9 cellular contexts compared by ENCODE assay signal in genomic region chr12:7994731-7995205, GRCh38. TPM values are rescaled to one million over a fixed set of nuclear protein-coding genes. Genes with fewer than 3 reads are reported as not detected.
DNase-seq lines count a peak whose midpoint lies in the region; ATAC-seq and TF ChIP-seq lines count a peak whose summit lies in the region.
"Had no signal": no experiment of that assay in that cellular context is flagged by ENCODE, and none has a peak within 500 bp of the region (broad histone marks: within the 10 kb centered on the region; RNA-seq: fewer than 3 reads in every experiment).

No MANE protein-coding gene starts in this region.

- in situ Hi-C loops in transverse colon (cut with MboI; ENCODE audit: low pct_ligation_motif_present in 1 of 4, low pct_unique_long_range_greater_than_20kb in 1 of 4, low sequenced_read_pairs in 3 of 4), result loop anchor here in 3 of 4 donors (5.0 to 10.0 kb wide), 3 partner anchors 60 to 137 kb away; partner anchors contain the start of gene SLC2A3 (in 2 of the 3)

- POLR2A ChIA-PET in PC-9 (lab: Charles Lee; ENCODE audit: unreplicated experiment), result interaction anchor here (0.5 to 0.7 kb wide), 5 partner anchors 19 to 68 kb away, joined by 3 to 7 read pairs (median 7); no protein-coding TSS in a partner anchor

- H3K4me1 ChIP-seq in PC-9 (replicated peaks; ENCODE audit: insufficient read depth), result peaks cover 41% of the 10 kb centered on the region
- H3K4me1 ChIP-seq in foreskin keratinocyte, result peaks cover 3% of the 10 kb centered on the region
- H3K4me1 ChIP-seq in transverse colon, result peaks cover 0 to 3% (median 0%) of the 10 kb centered on the region in 4 donors

- H3K9me3 Mint-ChIP-seq in activated CD8-positive, alpha-beta memory T cell treated with anti-CD3 and anti-CD28 coated beads, Interleukin-2, amount 10 ng/mL, durations not matched to agents 7 days and 5 days (ENCODE audit: low read depth), result peaks cover 2% of the 10 kb centered on the region
- H3K9me3 Mint-ChIP-seq in glutamatergic neuron (ENCODE audit: unreplicated experiment), result peaks cover 10% of the 10 kb centered on the region

- no peak for DNase-seq in activated CD8-positive, alpha-beta memory T cell treated with anti-CD3 and anti-CD28 coated beads, Interleukin-2, amount 10 ng/mL, durations not matched to agents 7 days and 5 days
- DNase-seq in activated CD8-positive, alpha-beta memory T cell treated with anti-CD3 and anti-CD28 coated beads for 24 hours, result no peak
- DNase-seq in PC-9 (peak; percentile 71 to 97), foreskin keratinocyte (peak; percentile 75 to 89), transverse colon (no peak), glutamatergic neuron (no peak), mucosa of gallbladder (ENCODE audit: low spot score) (no peak)

- H2AFZ ChIP-seq in PC-9, result no peak overlapping the region

- H3K79me2 ChIP-seq in PC-9 (ENCODE audit: low read depth), result no peaks in the 10 kb centered on the region

- ATAC-seq in activated CD8-positive, alpha-beta memory T cell treated with anti-CD3 and anti-CD28 coated beads, Interleukin-2, amount 10 ng/mL, durations not matched to agents 7 days and 5 days, result no peak
- ATAC-seq in foreskin keratinocyte (peak; percentile 86), HG02884 (IDR thresholded peaks at IDR 0.05; ENCODE audit: unreplicated experiment) (no peak)

- H3K27me3 ChIP-seq in PC-9 (ENCODE audit: insufficient read depth, low read depth) (no peaks in the 10 kb centered on the region), foreskin keratinocyte (no peaks in the 10 kb centered on the region), transverse colon (no peaks in the 10 kb centered on the region)

- H3K4me3 Mint-ChIP-seq in activated CD8-positive, alpha-beta memory T cell treated with anti-CD3 and anti-CD28 coated beads, Interleukin-2, amount 10 ng/mL, durations not matched to agents 7 days and 5 days, result no peak overlapping the region
- H3K4me3 Mint-ChIP-seq in glutamatergic neuron (ENCODE audit: unreplicated experiment), result no peak overlapping the region
- H3K4me3 Mint-ChIP-seq: CD4-positive, CD25-positive, alpha-beta regulatory T cell had no signal

- H3K27ac ChIP-seq in PC-9, result peak overlapping the region; percentile 72
- peak overlapping the region; percentile 28 for H3K27ac ChIP-seq in foreskin keratinocyte
- H3K27ac ChIP-seq in transverse colon, result peak overlapping the region; percentile 21 to 60 (median 56)

- H3K36me3 ChIP-seq in PC-9 (ENCODE audit: low read depth) (no peaks in the 10 kb centered on the region), transverse colon (no peaks in the 10 kb centered on the region)

- H3K27ac Mint-ChIP-seq in activated CD8-positive, alpha-beta memory T cell treated with anti-CD3 and anti-CD28 coated beads, Interleukin-2, amount 10 ng/mL, durations not matched to agents 7 days and 5 days, result peak overlapping the region; percentile 55
- no peak overlapping the region for H3K27ac Mint-ChIP-seq in glutamatergic neuron (ENCODE audit: unreplicated experiment)

- CTCF ChIA-PET in activated CD8-positive, alpha-beta memory T cell treated with anti-CD3 and anti-CD28 coated beads, Interleukin-2, amount 10 ng/mL, durations not matched to agents 7 days and 5 days (lab: Charles Lee), result interaction anchor here (1.0 to 5.2 kb wide), 14 partner anchors 11 to 243 kb away, joined by 3 to 78 read pairs (median 6); partner anchors contain the start of gene SLC2A3
- CTCF ChIA-PET in PC-9 (lab: Charles Lee), result interaction anchor here (0.8 to 2.5 kb wide), 6 partner anchors 24 to 135 kb away, joined by 3 to 19 read pairs (median 4); no protein-coding TSS in a partner anchor

- 0 out of 2 replicates have a peak, but pooled peaks cover 5% of the 10 kb centered on the region for H3K9me3 ChIP-seq in PC-9 (ENCODE audit: insufficient read depth, low read depth)
- H3K9me3 ChIP-seq in transverse colon, result no peaks in the 10 kb centered on the region

- TF ChIP-seq EP300 in transverse colon (IDR thresholded peaks at IDR 0.05; ENCODE audit: low read depth), result no peak

- peak overlapping the region; percentile 18; the same call in 1 of the 2 replicates for H3K4me3 ChIP-seq in PC-9
- H3K4me3 ChIP-seq in transverse colon, result no peak overlapping the region

- H3K27me3 Mint-ChIP-seq in activated CD8-positive, alpha-beta memory T cell treated with anti-CD3 and anti-CD28 coated beads, Interleukin-2, amount 10 ng/mL, durations not matched to agents 7 days and 5 days, result no peaks in the 10 kb centered on the region
- H3K27me3 Mint-ChIP-seq in glutamatergic neuron (ENCODE audit: unreplicated experiment), result no peaks in the 10 kb centered on the region
- H3K27me3 Mint-ChIP-seq: CD4-positive, CD25-positive, alpha-beta regulatory T cell had no signal

- peaks cover 38% of the 10 kb centered on the region for H3F3A ChIP-seq in PC-9 (ENCODE audit: insufficient read depth, low read depth)

- peaks cover 7% of the 10 kb centered on the region for H3K36me3 Mint-ChIP-seq in activated CD8-positive, alpha-beta memory T cell treated with anti-CD3 and anti-CD28 coated beads, Interleukin-2, amount 10 ng/mL, durations not matched to agents 7 days and 5 days
- H3K36me3 Mint-ChIP-seq in glutamatergic neuron (ENCODE audit: unreplicated experiment), result peaks cover 13% of the 10 kb centered on the region
- H3K36me3 Mint-ChIP-seq: CD4-positive, CD25-positive, alpha-beta regulatory T cell had no signal

- H3K4me2 ChIP-seq in PC-9, result peak overlapping the region; percentile 57

- peaks cover 27% of the 10 kb centered on the region for H3K4me1 Mint-ChIP-seq in activated CD8-positive, alpha-beta memory T cell treated with anti-CD3 and anti-CD28 coated beads, Interleukin-2, amount 10 ng/mL, durations not matched to agents 7 days and 5 days
- H3K4me1 Mint-ChIP-seq in glutamatergic neuron (ENCODE audit: low read depth, unreplicated experiment), result no peaks in the 10 kb centered on the region

- no peaks in the 10 kb centered on the region for H4K20me1 ChIP-seq in PC-9 (ENCODE audit: insufficient read depth)

- no peak for TF ChIP-seq POLR2A in transverse colon (IDR thresholded peaks at IDR 0.05)

- H3K9me2 ChIP-seq in PC-9 (ENCODE audit: insufficient read depth), result no peaks in the 10 kb centered on the region

- WGBS in transverse colon (ENCODE audit: low coverage in 1 of 2), 2 donors, result 66 to 78% methylated on average over 1 to 7 of the region's 7 CpGs

- intact Hi-C loops in PC-9 (cut with micrococcal nuclease; ENCODE audit: unreplicated experiment) (loop anchor here (1.0 to 5.0 kb wide), 6 partner anchors 24 to 317 kb away; no protein-coding TSS in a partner anchor), transverse colon (cut with DNase I; ENCODE audit: low total_unique reads) (loop anchor here (5.0 kb wide), 1 partner anchor 132 kb away; no protein-coding TSS in a partner anchor)

- no peak for TF ChIP-seq CTCF in PC-9 (conservative IDR thresholded peaks at IDR 0.05)
- TF ChIP-seq CTCF in foreskin keratinocyte (conservative IDR thresholded peaks at IDR 0.05), result no peak
- no peak for TF ChIP-seq CTCF in transverse colon (IDR thresholded peaks at IDR 0.05)
- no peak for TF ChIP-seq CTCF in glutamatergic neuron (IDR thresholded peaks at IDR 0.05; ENCODE audit: partially characterized antibody, unreplicated experiment)

- no TSS peak for BruUV-seq in PC-9 (replicated peaks; lab: Mats Ljungman, UMichigan)

RNA-seq across cellular contexts. Expression of gene FOXJ2, which starts 37.7 kb away (rescaled TPM):
- total RNA-seq in activated CD8-positive, alpha-beta memory T cell treated with anti-CD3 and anti-CD28 coated beads, Interleukin-2, amount 10 ng/mL, durations not matched to agents 7 days and 5 days, result 10 to 100 TPM; 17.9 to 18.1 TPM
- total RNA-seq in PC-9 (2021) (28.2 and 30.3 TPM in 2 replicates), foreskin keratinocyte (9.7 and 10.0 TPM in 2 replicates), transverse colon (10 to 100 TPM; 11.6 to 15.7 (median 12.5) TPM), glutamatergic neuron (ENCODE audit: unreplicated experiment) (8.3 TPM), mucosa of gallbladder (23.7 TPM)
- polyA plus RNA-seq in foreskin keratinocyte, result 3.9 and 4.9 TPM in 2 replicates

RNA-seq across cellular contexts. Expression of gene SLC2A3, which starts 58.8 kb away (rescaled TPM):
- total RNA-seq in activated CD8-positive, alpha-beta memory T cell treated with anti-CD3 and anti-CD28 coated beads, Interleukin-2, amount 10 ng/mL, durations not matched to agents 7 days and 5 days, result 100 to 1,000 TPM; 193 to 290 TPM
- total RNA-seq in PC-9 (2021) (24.9 and 26.2 TPM in 2 replicates), foreskin keratinocyte (10.8 and 12.2 TPM in 2 replicates), transverse colon (10 to 100 TPM in 1 of 4 donors, 1 to 10 TPM in 2, under 1 TPM in 1; 0.80 to 10.2 (median 8.1) TPM), glutamatergic neuron (ENCODE audit: unreplicated experiment) (291 TPM), mucosa of gallbladder (50.6 TPM)
- 6.3 and 6.5 TPM in 2 replicates for polyA plus RNA-seq in foreskin keratinocyte

Comparison
In these comparisons a context has a peak if more than half of its experiments do, and no peak if none do; other contexts are left out.
1. DNase-seq: peak in PC-9 (2 of 2) and foreskin keratinocyte (2 of 2); none in activated CD8-positive, alpha-beta memory T cell treated with anti-CD3 and anti-CD28 coated beads, Interleukin-2, amount 10 ng/mL, durations not matched to agents 7 days and 5 days (single experiment), activated CD8-positive, alpha-beta memory T cell treated with anti-CD3 and anti-CD28 coated beads for 24 hours (single experiment), transverse colon (single experiment), glutamatergic neuron (single experiment) and mucosa of gallbladder (single experiment).
2. Peak in every context shown above with its lines, with median percentiles within 50 percentile points of each other: H3K27ac ChIP-seq.